Comparison of ENCODE assay signal across 8 cellular contexts in genomic region chr6:118800394-118801071, GRCh38.
DNase-seq lines count a peak whose midpoint lies in the region; ATAC-seq and TF ChIP-seq lines count a peak whose summit lies in the region.

No MANE protein-coding gene starts in this region.

- POLR2A ChIA-PET in PC-9 (lab: Charles Lee; ENCODE audit: unreplicated experiment) = no interaction called here

- H3K27ac ChIP-seq in KMS-11 (no peak overlapping the region), PC-9 (no peak overlapping the region), esophagus muscularis mucosa (replicated peaks in 1 of 4) (no peak overlapping the region)

- H3K36me3 Mint-ChIP-seq in activated T-cell treated with anti-CD3 and anti-CD28 coated beads, Interleukin-2, amount 50 U/mL, for 24 hours (ENCODE audit: low read depth) = peaks cover 15% of the 10 kb centered on the region
- H3K36me3 Mint-ChIP-seq in natural killer cell = no peaks in the 10 kb centered on the region
- peaks cover 2 to 9% of the 10 kb centered on the region in 2 donors for H3K36me3 Mint-ChIP-seq in stimulated activated naive B cell treated with anti-CD40 and anti-IgM and Interleukin-4, amounts not matched to agents 10 μg/mL and 1 μg/mL and 100 μg/mL, for 72 hours

- peak overlapping the region; percentile 58 for H3K4me3 Mint-ChIP-seq in activated T-cell treated with anti-CD3 and anti-CD28 coated beads, Interleukin-2, amount 50 U/mL, for 24 hours
- peak overlapping the region; percentile 71 for H3K4me3 Mint-ChIP-seq in natural killer cell
- peak overlapping the region; percentile 17 to 69 for H3K4me3 Mint-ChIP-seq in stimulated activated naive B cell treated with anti-CD40 and anti-IgM and Interleukin-4, amounts not matched to agents 10 μg/mL and 1 μg/mL and 100 μg/mL, for 72 hours

- H3K27me3 Mint-ChIP-seq in activated T-cell treated with anti-CD3 and anti-CD28 coated beads, Interleukin-2, amount 50 U/mL, for 24 hours = no peaks in the 10 kb centered on the region
- H3K27me3 Mint-ChIP-seq in natural killer cell (ENCODE audit: low read depth in 2 of 2) = no peaks in the 10 kb centered on the region
- no peaks in the 10 kb centered on the region for H3K27me3 Mint-ChIP-seq in stimulated activated naive B cell treated with anti-CD40 and anti-IgM and Interleukin-4, amounts not matched to agents 10 μg/mL and 1 μg/mL and 100 μg/mL, for 72 hours

- peaks cover 38% of the 10 kb centered on the region for H3K4me1 Mint-ChIP-seq in activated T-cell treated with anti-CD3 and anti-CD28 coated beads, Interleukin-2, amount 50 U/mL, for 24 hours (ENCODE audit: low read depth)
- H3K4me1 Mint-ChIP-seq in natural killer cell = peaks cover 16 to 21% of the 10 kb centered on the region in 2 donors
- H3K4me1 Mint-ChIP-seq in stimulated activated naive B cell treated with anti-CD40 and anti-IgM and Interleukin-4, amounts not matched to agents 10 μg/mL and 1 μg/mL and 100 μg/mL, for 72 hours = peaks cover 1 to 9% of the 10 kb centered on the region in 2 donors

- no peak overlapping the region for H3K9ac ChIP-seq in KMS-11

- ATAC-seq in GM21717 (IDR thresholded peaks at IDR 0.05; ENCODE audit: unreplicated experiment) = peak; percentile 97
- peak; percentile 93 to 97 (median 95) for ATAC-seq in natural killer cell
- ATAC-seq in stimulated activated naive B cell treated with anti-CD40 and anti-IgM and Interleukin-4, amounts not matched to agents 10 μg/mL and 1 μg/mL and 100 μg/mL, for 72 hours (replicated peaks) = peak; percentile 92 to 95

- H3K4me1 ChIP-seq in KMS-11 (ENCODE audit: low read depth, poor library complexity, severe bottlenecking) = no peaks in the 10 kb centered on the region
- H3K4me1 ChIP-seq in PC-9 (replicated peaks; ENCODE audit: insufficient read depth) = no peaks in the 10 kb centered on the region
- peaks cover 6 to 10% (median 10%) of the 10 kb centered on the region in 4 donors for H3K4me1 ChIP-seq in esophagus muscularis mucosa

- H3K27me3 ChIP-seq in KMS-11 (ENCODE audit: insufficient read depth, low read depth) (no peaks in the 10 kb centered on the region), PC-9 (ENCODE audit: insufficient read depth, low read depth) (no peaks in the 10 kb centered on the region), esophagus muscularis mucosa (no peaks in the 10 kb centered on the region)

- H3F3A ChIP-seq in PC-9 (ENCODE audit: insufficient read depth, low read depth) = no peaks in the 10 kb centered on the region; the same call in 1 of the 2 replicates

- H3K9me3 Mint-ChIP-seq in activated T-cell treated with anti-CD3 and anti-CD28 coated beads, Interleukin-2, amount 50 U/mL, for 24 hours = peaks cover 9% of the 10 kb centered on the region
- no peaks in the 10 kb centered on the region for H3K9me3 Mint-ChIP-seq in natural killer cell
- H3K9me3 Mint-ChIP-seq in stimulated activated naive B cell treated with anti-CD40 and anti-IgM and Interleukin-4, amounts not matched to agents 10 μg/mL and 1 μg/mL and 100 μg/mL, for 72 hours = no peaks in the 10 kb centered on the region

- TF ChIP-seq POLR2A in esophagus muscularis mucosa (IDR thresholded peaks at IDR 0.05; ENCODE audit: low read depth) = no peak

- H3K4me2 ChIP-seq in KMS-11 (no peak overlapping the region), PC-9 (peak overlapping the region; percentile 42; the same call in 1 of the 2 replicates)

- BruUV-seq in PC-9 (replicated peaks; lab: Mats Ljungman, UMichigan) = no TSS peak

- no peaks in the 10 kb centered on the region for H3K9me2 ChIP-seq in PC-9 (ENCODE audit: insufficient read depth)

- H3K36me3 ChIP-seq in KMS-11 (ENCODE audit: insufficient read depth) (no peaks in the 10 kb centered on the region), PC-9 (ENCODE audit: low read depth) (no peaks in the 10 kb centered on the region), esophagus muscularis mucosa (no peaks in the 10 kb centered on the region)

- H3K4me3 ChIP-seq in KMS-11 (IDR thresholded peaks at IDR 0.05; ENCODE audit: insufficient read depth, low read depth, low read length) = no peak overlapping the region
- H3K4me3 ChIP-seq in PC-9 = no peak overlapping the region
- peak overlapping the region in 2 of 4 donors; percentile 13 to 34 for H3K4me3 ChIP-seq in esophagus muscularis mucosa

- H4K20me1 ChIP-seq in KMS-11 (ENCODE audit: insufficient read depth) (no peaks in the 10 kb centered on the region), PC-9 (ENCODE audit: insufficient read depth) (no peaks in the 10 kb centered on the region)

- TF ChIP-seq CTCF in KMS-11 (conservative IDR thresholded peaks at IDR 0.05; ENCODE audit: low read depth, low read length) (peak; percentile 74), PC-9 (conservative IDR thresholded peaks at IDR 0.05) (peak; percentile 99), esophagus muscularis mucosa (IDR thresholded peaks at IDR 0.05) (peak; percentile 77 to 89 (median 78)), natural killer cell (IDR thresholded peaks at IDR 0.05) (peak; percentile 84)

- CTCF ChIA-PET in PC-9 (lab: Charles Lee) = interaction anchor here (1.5 kb wide), 1 partner anchor 96 kb away, joined by 3 read pairs; no protein-coding TSS in a partner anchor

- TF ChIP-seq EP300 in esophagus muscularis mucosa (IDR thresholded peaks at IDR 0.05) = no peak

- H3K79me2 ChIP-seq in KMS-11 (ENCODE audit: insufficient read depth, low read depth) (no peaks in the 10 kb centered on the region), PC-9 (ENCODE audit: low read depth) (no peaks in the 10 kb centered on the region)

- peak; percentile 73 for DNase-seq in DMS53 treated with DMSO at 0.1 percent for 48 hours (lab: John Stamatoyannopoulos, UW; ENCODE audit: unreplicated experiment)
- DNase-seq in PC-9 = peak; percentile 60 to 75
- DNase-seq in activated T-cell treated with anti-CD3 and anti-CD28 coated beads, Interleukin-2, amount 50 U/mL, for 24 hours = peak; percentile 75
- DNase-seq in esophagus muscularis mucosa (ENCODE audit: extremely low spot score) = peak; percentile 68
- peak; percentile 60 for DNase-seq in natural killer cell
- DNase-seq in stimulated activated naive B cell treated with anti-CD40 and anti-IgM and Interleukin-4, amounts not matched to agents 10 μg/mL and 1 μg/mL and 100 μg/mL, for 72 hours = peak; percentile 56

- intact Hi-C loops in PC-9 (cut with micrococcal nuclease; ENCODE audit: unreplicated experiment) = loop anchor here (1.0 to 10.0 kb wide), 4 partner anchors 94 to 518 kb away; partner anchors contain the start of gene ASF1A
- intact Hi-C loops in esophagus muscularis mucosa (cut with DNase I) = no loop called here
- intact Hi-C loops in natural killer cell (cut with micrococcal nuclease) = loop anchor here (2.0 to 10.0 kb wide), 2 partner anchors 236 to 824 kb away; no protein-coding TSS in a partner anchor

- WGBS in esophagus muscularis mucosa = 24% methylated on average over 17 of the region's 17 CpGs

- H3K9me3 ChIP-seq in PC-9 (ENCODE audit: insufficient read depth, low read depth) = no peaks in the 10 kb centered on the region
- H3K9me3 ChIP-seq in esophagus muscularis mucosa = no peaks in the 10 kb centered on the region

- H2AFZ ChIP-seq in KMS-11 (ENCODE audit: low read depth) (peak overlapping the region; percentile 34), PC-9 (no peak overlapping the region)

- no peak overlapping the region for H3K27ac Mint-ChIP-seq in activated T-cell treated with anti-CD3 and anti-CD28 coated beads, Interleukin-2, amount 50 U/mL, for 24 hours
- peak overlapping the region; percentile 51 to 57 for H3K27ac Mint-ChIP-seq in natural killer cell
- H3K27ac Mint-ChIP-seq in stimulated activated naive B cell treated with anti-CD40 and anti-IgM and Interleukin-4, amounts not matched to agents 10 μg/mL and 1 μg/mL and 100 μg/mL, for 72 hours = no peak overlapping the region

Comparison
In these comparisons a context has a peak if more than half of its experiments do, and no peak if none do; other contexts are left out.
1. H3K27ac Mint-ChIP-seq: peak in natural killer cell (2 of 2); none in activated T-cell treated with anti-CD3 and anti-CD28 coated beads, Interleukin-2, amount 50 U/mL, for 24 hours (single experiment) and stimulated activated naive B cell treated with anti-CD40 and anti-IgM and Interleukin-4, amounts not matched to agents 10 μg/mL and 1 μg/mL and 100 μg/mL, for 72 hours (single experiment).
2. Peak in every context shown above with its lines, with median percentiles within 50 percentile points of each other: DNase-seq, ATAC-seq, CTCF ChIP-seq and H3K4me3 Mint-ChIP-seq.